In genomic region chr15:32677238-32677750, GRCh38 we compare ENCODE assay signal across 13 cellular contexts. TPM values are rescaled to one million over a fixed set of nuclear protein-coding genes. Genes with fewer than 3 reads are reported as not detected.
DNase-seq lines count a peak whose midpoint lies in the region; ATAC-seq and TF ChIP-seq lines count a peak whose summit lies in the region.
"Had no signal": no experiment of that assay in that cellular context is flagged by ENCODE, and none has a peak within 500 bp of the region (broad histone marks: within the 10 kb centered on the region; RNA-seq: fewer than 3 reads in every experiment).

No MANE protein-coding gene starts in this region.

- ATAC-seq in right lobe of liver (peak; percentile 92 to 95 (median 92)), GM21737 (IDR thresholded peaks at IDR 0.05; ENCODE audit: unreplicated experiment) (no peak), upper lobe of right lung (no peak), HG02938 (IDR thresholded peaks at IDR 0.05; ENCODE audit: unreplicated experiment) (no peak)
- ATAC-seq: natural killer cell treated with Interleukin-12 subunit alpha and Interleukin-12 subunit beta and Interleukin-15 and Interleukin-18, amount 100 ng/mL, for 72 hours had no signal

- H3K4me1 ChIP-seq in right lobe of liver: peaks cover 0 to 31% (median 8%) of the 10 kb centered on the region in 4 donors
- H3K4me1 ChIP-seq in upper lobe of right lung: peaks cover 5% of the 10 kb centered on the region

- no peaks in the 10 kb centered on the region for H3K27me3 ChIP-seq in right lobe of liver
- H3K27me3 ChIP-seq in upper lobe of right lung: no peaks in the 10 kb centered on the region

- H3K27ac ChIP-seq in VCaP (peak overlapping the region; percentile 73), right lobe of liver (peak overlapping the region; percentile 2 to 83 (median 75)), upper lobe of right lung (no peak overlapping the region)
- H3K27ac ChIP-seq: epithelial cell of prostate had no signal

- intact Hi-C loops in right lobe of liver (cut with DNase I): no loop called here
- intact Hi-C loops in upper lobe of right lung (cut with DNase I): no loop called here

- H3K36me3 ChIP-seq in right lobe of liver: peaks cover 0 to 5% (median 0%) of the 10 kb centered on the region in 4 donors
- H3K36me3 ChIP-seq in upper lobe of right lung: no peaks in the 10 kb centered on the region

- DNase-seq in COLO668 (lab: John Stamatoyannopoulos, UW; ENCODE audit: unreplicated experiment): peak; percentile 59
- DNase-seq in NCI-H1417 treated with DMSO at 0.1 percent for 48 hours (lab: John Stamatoyannopoulos, UW): peak; percentile 44
- peak in 1 of 3 donors; percentile 75 for DNase-seq in right lobe of liver
- DNase-seq in activated CD4-positive, CD25-positive, alpha-beta regulatory T cell (lab: John Stamatoyannopoulos, UW): no peak
- DNase-seq in upper lobe of right lung: no peak
- DNase-seq: H9, Karpas-422 had no signal

- no peak for TF ChIP-seq CTCF in VCaP (conservative IDR thresholded peaks at IDR 0.05)
- no peak for TF ChIP-seq CTCF in right lobe of liver (IDR thresholded peaks at IDR 0.05)
- TF ChIP-seq CTCF in upper lobe of right lung (IDR thresholded peaks at IDR 0.05): no peak

- peak overlapping the region in 2 of 3 donors; percentile 41 to 46 for H3K4me3 ChIP-seq in right lobe of liver
- H3K4me3 ChIP-seq in upper lobe of right lung: no peak overlapping the region

- 21% methylated on average over 5 of the region's 5 CpGs for WGBS in right lobe of liver (ENCODE audit: insufficient coverage, low coverage, low lambda C conversion rate, missing lambda C conversion rate)

- no peaks in the 10 kb centered on the region for H3K9me3 ChIP-seq in right lobe of liver
- H3K9me3 ChIP-seq in upper lobe of right lung: no peaks in the 10 kb centered on the region

- TF ChIP-seq POLR2A in right lobe of liver (IDR thresholded peaks at IDR 0.05): peak; percentile 76

RNA-seq across cellular contexts. Expression of gene SCG5, which starts 35.8 kb away (rescaled TPM):
- total RNA-seq in right lobe of liver: 10 to 100 TPM in 2 of 6 experiments, 1 to 10 TPM in 4; 2.6 to 18.3 (median 4.4) TPM
- 0.96 TPM for total RNA-seq in upper lobe of right lung

RNA-seq across cellular contexts. Expression of gene GREM1, which starts 40.5 kb away (rescaled TPM):
- 1 to 10 TPM in 2 of 6 experiments, under 1 TPM in 3, not detected in 1; 0.16 to 2.4 (median 0.37) TPM for total RNA-seq in right lobe of liver
- 2.8 TPM for total RNA-seq in upper lobe of right lung
- total RNA-seq: T-helper 2 cell treated with Interferon-gamma antibody and Interleukin-4, amounts not matched to agents 100 ng/mL and 5 ng/mL, for 36 hours had no signal

Comparison
In these comparisons a context has a peak if more than half of its experiments do, and no peak if none do; other contexts are left out.
1. DNase-seq: peak in COLO668 (single experiment) and NCI-H1417 treated with DMSO at 0.1 percent for 48 hours (single experiment); none in activated CD4-positive, CD25-positive, alpha-beta regulatory T cell (0 of 4) and upper lobe of right lung (single experiment).
2. ATAC-seq: peak in right lobe of liver (4 of 4); none in GM21737 (single experiment), upper lobe of right lung (single experiment) and HG02938 (single experiment).